In the genomic region with DNA sequence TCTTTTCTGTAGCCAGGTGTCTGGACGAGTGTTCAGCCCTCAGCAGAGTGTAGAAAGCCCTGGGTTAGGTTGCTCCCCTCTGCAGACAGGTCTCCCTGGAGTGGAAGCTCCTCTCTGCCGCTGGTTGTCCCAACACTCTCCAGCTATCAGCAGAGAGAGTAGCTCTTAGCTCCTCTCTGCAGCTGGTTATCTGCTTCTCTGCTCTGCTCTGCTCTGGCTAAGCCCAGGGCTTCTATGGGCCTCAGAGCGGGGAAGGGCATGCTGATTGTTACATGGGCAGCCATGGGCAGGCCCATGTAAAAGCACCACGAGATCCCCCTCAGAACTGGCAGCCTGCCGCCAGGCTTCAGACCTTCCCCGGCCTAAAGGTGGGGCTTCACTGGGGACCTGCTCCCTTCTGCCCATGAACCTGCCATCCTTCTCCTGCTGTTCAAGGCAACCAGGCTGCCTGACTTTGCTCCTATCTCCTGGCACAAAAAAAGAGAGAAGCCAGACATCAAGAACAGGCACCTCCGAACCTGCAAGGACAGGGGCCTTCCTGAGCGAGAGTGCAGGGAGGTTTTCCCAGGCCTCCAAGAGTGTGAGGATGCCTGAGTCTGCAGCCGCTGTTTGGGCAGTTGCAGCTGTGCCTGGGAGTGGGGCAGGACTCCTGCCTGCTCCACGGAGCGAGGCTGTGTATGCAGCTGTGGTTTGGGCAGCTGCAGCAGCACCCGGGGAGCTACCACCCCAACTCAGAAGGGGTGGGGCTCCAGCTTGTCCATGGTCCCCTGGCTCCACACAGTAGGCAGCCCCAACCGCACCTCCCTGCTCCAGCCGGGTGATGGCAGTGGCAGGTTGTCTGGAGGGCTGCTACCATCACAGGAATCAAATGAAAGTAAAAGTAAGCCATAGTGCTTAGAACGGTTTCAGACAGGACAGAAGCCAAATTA, we compare ENCODE assay signal across 10 cellular contexts.
A peak's percentile ranks its signal among the peaks of the same experiment; 100 is the strongest.
DNase-seq lines count a peak whose midpoint lies in the region; ATAC-seq lines count a peak whose summit lies in the region.
"Had no signal": no experiment of that assay in that cellular context is flagged by ENCODE, and none has a peak within 500 bp of the region (broad histone marks: within the 10 kb centered on the region; RNA-seq: fewer than 3 reads in every experiment).

No MANE protein-coding gene starts in this region.

- DNase-seq in HT1080 (ENCODE audit: low read depth) (peak; percentile 65), amygdala (lab: John Stamatoyannopoulos, UW) (peak in 45 of 56 donors; percentile 5 to 92 (median 58)), pons (ENCODE audit: low spot score) (peak; percentile 79), MV-4-11 (lab: John Stamatoyannopoulos, UW) (no peak)
- DNase-seq in activated T-helper 1 cell treated with anti-CD3 and anti-CD28 coated beads, Interleukin-12 subunit alpha, Interleukin-12 subunit beta, Interleukin-2, Interleukin-4 antibody, amounts not matched to agents 30 ng/mL and 10 ng/mL and 1 ng/mL, durations not matched to agents 14 hours and 24 hours and 36 hours (ENCODE audit: low spot score) = no peak
- no peak for DNase-seq in activated CD4-positive, CD25-positive, alpha-beta regulatory T cell treated with anti-CD3 and anti-CD28 coated beads, Interleukin-2, amount 50 U/mL, for 72 hours
- DNase-seq: NCI-H510A treated with DMSO at 0.1 percent for 48 hours had no signal

- H3K9me3 Mint-ChIP-seq in activated T-helper 1 cell treated with anti-CD3 and anti-CD28 coated beads, Interleukin-12 subunit alpha, Interleukin-12 subunit beta, Interleukin-2, Interleukin-4 antibody, amounts not matched to agents 30 ng/mL and 10 ng/mL and 1 ng/mL, durations not matched to agents 14 hours and 24 hours and 36 hours = no peaks in the 10 kb centered on the region

- no peak overlapping the region for H3K4me3 Mint-ChIP-seq in activated T-helper 1 cell treated with anti-CD3 and anti-CD28 coated beads, Interleukin-12 subunit alpha, Interleukin-12 subunit beta, Interleukin-2, Interleukin-4 antibody, amounts not matched to agents 30 ng/mL and 10 ng/mL and 1 ng/mL, durations not matched to agents 14 hours and 24 hours and 36 hours

- ATAC-seq in GM18867 (IDR thresholded peaks at IDR 0.05; ENCODE audit: unreplicated experiment) (peak; percentile 99), HG03139 (IDR thresholded peaks at IDR 0.05; ENCODE audit: unreplicated experiment) (no peak)
- ATAC-seq: left lung had no signal

- H3K4me1 Mint-ChIP-seq in activated T-helper 1 cell treated with anti-CD3 and anti-CD28 coated beads, Interleukin-12 subunit alpha, Interleukin-12 subunit beta, Interleukin-2, Interleukin-4 antibody, amounts not matched to agents 30 ng/mL and 10 ng/mL and 1 ng/mL, durations not matched to agents 14 hours and 24 hours and 36 hours (ENCODE audit: low read depth) = no peaks in the 10 kb centered on the region

- no peak overlapping the region for H3K27ac Mint-ChIP-seq in activated T-helper 1 cell treated with anti-CD3 and anti-CD28 coated beads, Interleukin-12 subunit alpha, Interleukin-12 subunit beta, Interleukin-2, Interleukin-4 antibody, amounts not matched to agents 30 ng/mL and 10 ng/mL and 1 ng/mL, durations not matched to agents 14 hours and 24 hours and 36 hours

- no peaks in the 10 kb centered on the region for H3K27me3 Mint-ChIP-seq in activated T-helper 1 cell treated with anti-CD3 and anti-CD28 coated beads, Interleukin-12 subunit alpha, Interleukin-12 subunit beta, Interleukin-2, Interleukin-4 antibody, amounts not matched to agents 30 ng/mL and 10 ng/mL and 1 ng/mL, durations not matched to agents 14 hours and 24 hours and 36 hours (ENCODE audit: insufficient read depth)

- H3K36me3 Mint-ChIP-seq in activated T-helper 1 cell treated with anti-CD3 and anti-CD28 coated beads, Interleukin-12 subunit alpha, Interleukin-12 subunit beta, Interleukin-2, Interleukin-4 antibody, amounts not matched to agents 30 ng/mL and 10 ng/mL and 1 ng/mL, durations not matched to agents 14 hours and 24 hours and 36 hours (ENCODE audit: low read depth) = no peaks in the 10 kb centered on the region

- intact Hi-C loops in activated T-helper 1 cell treated with anti-CD3 and anti-CD28 coated beads, Interleukin-12 subunit alpha, Interleukin-12 subunit beta, Interleukin-2, Interleukin-4 antibody, amounts not matched to agents 30 ng/mL and 10 ng/mL and 1 ng/mL, durations not matched to agents 14 hours and 24 hours and 36 hours (cut with micrococcal nuclease) = no loop called here

Comparison
In these comparisons a context has a peak if more than half of its experiments do, and no peak if none do; other contexts are left out.
1. DNase-seq: peak in HT1080 (single experiment), amygdala (45 of 56) and pons (single experiment); none in activated T-helper 1 cell treated with anti-CD3 and anti-CD28 coated beads, Interleukin-12 subunit alpha, Interleukin-12 subunit beta, Interleukin-2, Interleukin-4 antibody, amounts not matched to agents 30 ng/mL and 10 ng/mL and 1 ng/mL, durations not matched to agents 14 hours and 24 hours and 36 hours (single experiment), MV-4-11 (single experiment) and activated CD4-positive, CD25-positive, alpha-beta regulatory T cell treated with anti-CD3 and anti-CD28 coated beads, Interleukin-2, amount 50 U/mL, for 72 hours (single experiment).